ENCODE assay signal across 13 cellular contexts in the genomic region with DNA sequence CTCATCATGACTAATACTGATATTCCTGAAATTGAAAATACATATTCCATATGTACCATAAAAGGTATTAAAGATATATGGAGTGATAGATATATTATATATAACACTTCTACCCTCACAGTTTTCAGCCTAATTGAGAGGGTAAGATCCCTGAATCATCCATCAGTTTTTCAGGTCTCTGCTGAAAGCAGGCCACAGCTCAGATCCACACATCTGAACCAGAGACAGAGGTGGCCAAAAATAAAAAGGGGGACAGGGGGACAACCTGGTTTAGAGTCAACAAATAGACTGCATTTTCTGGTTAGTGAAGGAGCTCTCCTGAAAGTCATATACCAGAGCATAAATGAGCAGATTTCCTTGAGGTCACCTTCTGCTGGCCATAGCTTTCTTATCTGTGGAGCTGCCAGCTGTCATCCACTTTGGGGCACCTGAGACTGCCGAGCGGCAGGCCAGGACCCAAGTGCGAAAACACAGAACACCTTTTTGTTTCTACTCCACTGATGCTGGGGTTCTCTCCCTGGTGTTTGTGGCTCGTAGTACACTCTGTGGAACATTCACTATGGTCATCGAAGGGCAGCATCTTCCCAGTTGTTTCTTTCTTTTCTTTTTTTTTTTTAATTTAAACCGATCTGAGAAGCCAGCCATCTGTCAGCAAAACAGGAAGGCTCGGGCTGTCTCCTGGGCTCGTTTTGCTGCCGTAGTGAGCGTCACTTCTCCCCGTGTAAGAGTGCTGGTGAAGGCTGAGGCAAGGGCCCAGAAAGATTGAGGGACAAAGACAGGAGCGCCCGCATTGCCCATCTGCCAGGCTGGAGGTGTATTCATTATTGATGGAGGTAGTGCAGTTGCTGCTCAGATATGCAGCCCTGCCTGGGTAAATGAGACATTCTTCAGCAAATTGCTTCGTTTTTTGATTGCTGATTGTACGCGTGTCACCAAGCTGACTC. TPM values are rescaled to one million over a fixed set of nuclear protein-coding genes. Genes with fewer than 3 reads are reported as not detected.
DNase-seq lines count a peak whose midpoint lies in the region; ATAC-seq and TF ChIP-seq lines count a peak whose summit lies in the region.
"Had no signal": no experiment of that assay in that cellular context is flagged by ENCODE, and none has a peak within 500 bp of the region (broad histone marks: within the 10 kb centered on the region; RNA-seq: fewer than 3 reads in every experiment).

No MANE protein-coding gene starts in this region.

- peak in 3 of 5 donors; percentile 55 to 63 (median 58) for DNase-seq in CD4-positive, alpha-beta memory T cell
- DNase-seq in germinal center (ENCODE audit: low spot score) (peak; percentile 7), head of caudate nucleus (no peak), progenitor cell of endocrine pancreas (ENCODE audit: low spot score, unreplicated experiment) (no peak), CD1c-positive myeloid dendritic cell (ENCODE audit: extremely low spot score) (no peak)
- DNase-seq: NCI-H510A treated with DMSO at 0.1 percent for 48 hours, T1000 had no signal

- CTCF ChIA-PET in CD4-positive, alpha-beta memory T cell (lab: Charles Lee; ENCODE audit: partially characterized antibody), result interaction anchor here (0.9 to 5.6 kb wide), 12 partner anchors 11 to 100 kb away, joined by 3 to 65 read pairs (median 6); a partner anchor contains a TSS

- H3K27ac ChIP-seq in CD4-positive, alpha-beta memory T cell (ENCODE audit: low read depth, low read length), result peak overlapping the region; percentile 90
- H3K27ac ChIP-seq: ascending aorta had no signal

- no peaks in the 10 kb centered on the region for H3K9me3 ChIP-seq in CD4-positive, alpha-beta memory T cell (ENCODE audit: control insufficient read depth in 1 of 2, low read length in 2 of 2)
- H3K9me3 ChIP-seq: ascending aorta had no signal

- H3K4me1 Mint-ChIP-seq in CD4-positive, alpha-beta memory T cell, result peaks cover 73 to 100% (median 87%) of the 10 kb centered on the region in 4 donors
- H3K4me1 Mint-ChIP-seq in T-helper 1 cell treated with Interleukin-12 subunit alpha and Interleukin-12 subunit beta and Interleukin-4 antibody, amounts not matched to agents 30 μg/mL and 1 μg/mL, for 36 hours (ENCODE audit: low read depth), result peaks cover 90% of the 10 kb centered on the region
- H3K4me1 Mint-ChIP-seq in progenitor cell of endocrine pancreas (ENCODE audit: low read depth), result no peaks in the 10 kb centered on the region

- peaks cover 15% of the 10 kb centered on the region for H3K36me3 ChIP-seq in CD4-positive, alpha-beta memory T cell (ENCODE audit: insufficient read depth, low read length)
- H3K36me3 ChIP-seq: ascending aorta had no signal

- H3K27me3 Mint-ChIP-seq in CD4-positive, alpha-beta memory T cell, result no peaks in the 10 kb centered on the region
- H3K27me3 Mint-ChIP-seq in T-helper 1 cell treated with Interleukin-12 subunit alpha and Interleukin-12 subunit beta and Interleukin-4 antibody, amounts not matched to agents 30 μg/mL and 1 μg/mL, for 36 hours (ENCODE audit: low read depth), result no peaks in the 10 kb centered on the region
- H3K27me3 Mint-ChIP-seq in progenitor cell of endocrine pancreas, result peaks cover 33% of the 10 kb centered on the region

- no peaks in the 10 kb centered on the region for H3K9me3 Mint-ChIP-seq in CD4-positive, alpha-beta memory T cell
- no peaks in the 10 kb centered on the region for H3K9me3 Mint-ChIP-seq in T-helper 1 cell treated with Interleukin-12 subunit alpha and Interleukin-12 subunit beta and Interleukin-4 antibody, amounts not matched to agents 30 μg/mL and 1 μg/mL, for 36 hours
- no peaks in the 10 kb centered on the region for H3K9me3 Mint-ChIP-seq in progenitor cell of endocrine pancreas (ENCODE audit: low read depth)

- intact Hi-C loops in CD4-positive, alpha-beta memory T cell (cut with micrococcal nuclease), result loop anchor here (1.0 to 2.0 kb wide), 6 partner anchors 11 to 175 kb away; no protein-coding TSS in a partner anchor
- intact Hi-C loops in head of caudate nucleus (cut with DNase I), result no loop called here

- ATAC-seq in GM19455 (IDR thresholded peaks at IDR 0.05; ENCODE audit: unreplicated experiment), result peak; percentile 22
- no peak for ATAC-seq in esophagus mucosa
- ATAC-seq: HCT116 had no signal

- H3K4me3 Mint-ChIP-seq in CD4-positive, alpha-beta memory T cell, result peak overlapping the region; percentile 78 to 100 (median 92)
- peak overlapping the region; percentile 99 for H3K4me3 Mint-ChIP-seq in T-helper 1 cell treated with Interleukin-12 subunit alpha and Interleukin-12 subunit beta and Interleukin-4 antibody, amounts not matched to agents 30 μg/mL and 1 μg/mL, for 36 hours
- no peak overlapping the region for H3K4me3 Mint-ChIP-seq in progenitor cell of endocrine pancreas (ENCODE audit: low read depth)

- peaks cover 99% of the 10 kb centered on the region for H3K4me1 ChIP-seq in CD4-positive, alpha-beta memory T cell (ENCODE audit: insufficient read depth, low read length)
- H3K4me1 ChIP-seq: ascending aorta had no signal

- peaks cover 57 to 69% of the 10 kb centered on the region in 2 donors for H3K36me3 Mint-ChIP-seq in CD4-positive, alpha-beta memory T cell
- peaks cover 81% of the 10 kb centered on the region for H3K36me3 Mint-ChIP-seq in T-helper 1 cell treated with Interleukin-12 subunit alpha and Interleukin-12 subunit beta and Interleukin-4 antibody, amounts not matched to agents 30 μg/mL and 1 μg/mL, for 36 hours (ENCODE audit: low read depth)
- H3K36me3 Mint-ChIP-seq in progenitor cell of endocrine pancreas (ENCODE audit: insufficient read depth), result no peaks in the 10 kb centered on the region

- peak overlapping the region in 1 of 2 donors; percentile 39 for H3K4me3 ChIP-seq in CD4-positive, alpha-beta memory T cell (ENCODE audit: low read length in 2 of 2)
- H3K4me3 ChIP-seq: ascending aorta had no signal

- TF ChIP-seq CTCF in progenitor cell of endocrine pancreas (IDR thresholded peaks at IDR 0.05; ENCODE audit: unreplicated experiment), result no peak

- POLR2A ChIA-PET in CD4-positive, alpha-beta memory T cell (lab: Charles Lee; ENCODE audit: partially characterized antibody), result interaction anchor here (0.6 to 32.3 kb wide), 8 partner anchors 5 to 108 kb away, joined by 3 to 2673 read pairs (median 625); a partner anchor contains a TSS

- H3K27ac Mint-ChIP-seq in CD4-positive, alpha-beta memory T cell, result peak overlapping the region in 6 of 7 donors; percentile 93 to 99 (median 98)
- peak overlapping the region; percentile 80 for H3K27ac Mint-ChIP-seq in T-helper 1 cell treated with Interleukin-12 subunit alpha and Interleukin-12 subunit beta and Interleukin-4 antibody, amounts not matched to agents 30 μg/mL and 1 μg/mL, for 36 hours
- H3K27ac Mint-ChIP-seq in progenitor cell of endocrine pancreas, result no peak overlapping the region

- no peaks in the 10 kb centered on the region for H3K27me3 ChIP-seq in CD4-positive, alpha-beta memory T cell (ENCODE audit: insufficient read depth, low read length)
- H3K27me3 ChIP-seq: ascending aorta had no signal

RNA-seq across cellular contexts. Expression of a gene that starts 13.5 kb away (rescaled TPM):
- total RNA-seq in CD4-positive, alpha-beta memory T cell, result 100 to 1,000 TPM; 474 to 479 TPM
- 100 to 1,000 TPM; 116 to 288 TPM for polyA plus RNA-seq in CD4-positive, alpha-beta memory T cell
- total RNA-seq in esophagus mucosa (2.1 TPM), progenitor cell of endocrine pancreas (0.36 and 0.42 TPM in 2 replicates)
- polyA plus RNA-seq: BJ had no signal

Comparison
In these comparisons a context has a peak if more than half of its experiments do, and no peak if none do; other contexts are left out.
1. DNase-seq: peak in CD4-positive, alpha-beta memory T cell (3 of 5) and germinal center (single experiment); none in head of caudate nucleus (0 of 42), progenitor cell of endocrine pancreas (single experiment) and CD1c-positive myeloid dendritic cell (single experiment).
2. RNA of a gene that starts 13.5 kb away (total RNA-seq): 474 to 479 TPM in CD4-positive, alpha-beta memory T cell; 2.1 TPM in esophagus mucosa (single experiment) and 0.36 to 0.42 TPM in progenitor cell of endocrine pancreas; every median in the first group is over 100 times any median in the second.